In the genomic region with DNA sequence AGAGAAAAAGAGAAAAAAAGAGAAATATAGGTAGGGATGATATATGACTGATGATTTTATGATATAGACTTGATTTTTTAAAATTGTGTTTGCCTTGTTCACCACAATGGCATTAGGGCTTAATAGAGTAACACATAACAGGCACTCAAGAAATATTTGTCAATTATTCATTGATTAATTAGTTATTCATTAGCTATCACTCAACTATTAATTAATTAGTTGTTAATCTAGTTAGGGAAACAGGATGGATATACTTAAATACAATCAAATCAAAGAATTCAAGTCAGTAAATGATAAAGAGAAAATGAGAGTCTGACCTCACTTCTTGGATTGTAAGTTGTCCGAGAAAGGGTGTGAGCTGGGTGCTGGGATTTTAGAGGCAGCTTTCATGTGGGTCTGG, we compare ENCODE assay signal across 18 cellular contexts. TPM values are rescaled to one million over a fixed set of nuclear protein-coding genes. Genes with fewer than 3 reads are reported as not detected.
A peak's percentile ranks its signal among the peaks of the same experiment; 100 is the strongest.
DNase-seq lines count a peak whose midpoint lies in the region; ATAC-seq, FAIRE-seq and TF ChIP-seq lines count a peak whose summit lies in the region.
"Had no signal": no experiment of that assay in that cellular context is flagged by ENCODE, and none has a peak within 500 bp of the region (broad histone marks: within the 10 kb centered on the region; RNA-seq: fewer than 3 reads in every experiment).

No MANE protein-coding gene starts in this region.

- no peak overlapping the region for H2BK120ac ChIP-seq in trophoblast cell (ENCODE audit: insufficient read depth, low read length, poor library complexity)

- H3K27ac Mint-ChIP-seq in mesothelial cell of epicardium, result peak overlapping the region; percentile 11
- no peak overlapping the region for H3K27ac Mint-ChIP-seq in activated naive CD4-positive, alpha-beta T cell treated with anti-CD3 and anti-CD28 coated beads, Interleukin-2, amount 50 U/mL, for 72 hours
- H3K27ac Mint-ChIP-seq: CD8-positive, alpha-beta T cell had no signal

- WGBS in K562 (ENCODE audit: insufficient coverage, low coverage, missing lambda C conversion rate), result 0% methylated on average over 1 of the region's 1 CpG
- WGBS in trophoblast cell (ENCODE audit: extremely low coverage, insufficient coverage, insufficient read length), result no CpG with 5 or more reads among the region's 1 CpG

- TF ChIP-seq POLR2A in K562 (conservative IDR thresholded peaks at IDR 0.05), result no peak

- H4K12ac ChIP-seq in trophoblast cell (ENCODE audit: low read depth, low read length), result no peak overlapping the region

- H3K36me3 ChIP-seq in BLaER1 (no peaks in the 10 kb centered on the region), K562 (ENCODE audit: control insufficient read depth, insufficient read depth, low read length) (no peaks in the 10 kb centered on the region), trophoblast cell (ENCODE audit: control insufficient read depth in 1 of 2, insufficient read depth in 2 of 2, low read length in 2 of 2) (no peaks in the 10 kb centered on the region), osteoblast (ENCODE audit: insufficient read depth, low read length) (no peaks in the 10 kb centered on the region)

- no peak for TF ChIP-seq RAD21 in K562 (CRISPR knock-in tag; conservative IDR thresholded peaks at IDR 0.05 in 1 of 2, IDR thresholded peaks at IDR 0.05 in 1 of 2)

- no peaks in the 10 kb centered on the region for H4K20me1 ChIP-seq in BLaER1
- no peaks in the 10 kb centered on the region for H4K20me1 ChIP-seq in K562 (replicated peaks; ENCODE audit: control insufficient read depth, insufficient read depth, low read length)
- H4K20me1 ChIP-seq in osteoblast (ENCODE audit: insufficient read depth, low read length), result no peaks in the 10 kb centered on the region

- H3K27ac ChIP-seq in BLaER1 (peak overlapping the region; percentile 99), K562 (ENCODE audit: extremely low read depth, low read depth, low read length) (no peak overlapping the region), trophoblast cell (ENCODE audit: low read depth, low read length) (no peak overlapping the region), osteoblast (ENCODE audit: low read depth, low read length) (no peak overlapping the region)
- H3K27ac ChIP-seq: 22Rv1, A549 had no signal

- H2BK12ac ChIP-seq in trophoblast cell (ENCODE audit: low read length), result peak overlapping the region; percentile 32

- peaks cover 39% of the 10 kb centered on the region for H3K9me3 ChIP-seq in BLaER1
- no peaks in the 10 kb centered on the region for H3K9me3 ChIP-seq in K562 (replicated peaks; ENCODE audit: control insufficient read depth, insufficient read depth, low read depth, low read length)
- peaks cover 3% of the 10 kb centered on the region for H3K9me3 ChIP-seq in trophoblast cell (ENCODE audit: insufficient read depth, low read depth, low read length)
- no peaks in the 10 kb centered on the region for H3K9me3 ChIP-seq in osteoblast (ENCODE audit: low read depth, low read length)
- H3K9me3 ChIP-seq: A549 had no signal

- POLR2A ChIA-PET in K562 (lab: Yijun Ruan, JAX), result no interaction called here

- H3K4me1 ChIP-seq in BLaER1, result peaks cover 79% of the 10 kb centered on the region
- H3K4me1 ChIP-seq in K562 (replicated peaks in 1 of 2; ENCODE audit: control insufficient read depth in 2 of 2, insufficient read depth in 2 of 2, low read length in 2 of 2), result no peaks in the 10 kb centered on the region
- peaks cover 8 to 15% of the 10 kb centered on the region in 2 experiments for H3K4me1 ChIP-seq in trophoblast cell (ENCODE audit: control insufficient read depth in 1 of 2, insufficient read depth in 2 of 2, low read length in 2 of 2)
- peaks cover 23% of the 10 kb centered on the region for H3K4me1 ChIP-seq in osteoblast (ENCODE audit: insufficient read depth, low read length)
- H3K4me1 ChIP-seq: A549 had no signal

- H3K36me3 Mint-ChIP-seq in mesothelial cell of epicardium, result no peaks in the 10 kb centered on the region
- H3K36me3 Mint-ChIP-seq in activated naive CD4-positive, alpha-beta T cell treated with anti-CD3 and anti-CD28 coated beads, Interleukin-2, amount 50 U/mL, for 72 hours, result no peaks in the 10 kb centered on the region
- H3K36me3 Mint-ChIP-seq: CD8-positive, alpha-beta T cell had no signal

- H3K23ac ChIP-seq in trophoblast cell (ENCODE audit: low read length), result no peak overlapping the region

- ATAC-seq in K562, result no peak
- ATAC-seq in activated naive CD4-positive, alpha-beta T cell treated with anti-CD3 and anti-CD28 coated beads, Interleukin-2, amount 50 U/mL, for 72 hours, result no peak
- ATAC-seq: A549; CD8-positive, alpha-beta T cell; GM12878; HepG2 had no signal

- H3K79me2 ChIP-seq in K562 (ENCODE audit: control insufficient read depth, insufficient read depth, low read length), result no peaks in the 10 kb centered on the region
- no peaks in the 10 kb centered on the region for H3K79me2 ChIP-seq in trophoblast cell (ENCODE audit: control insufficient read depth, insufficient read depth, low read length, poor library complexity)
- H3K79me2 ChIP-seq in osteoblast (ENCODE audit: insufficient read depth, low read length), result no peaks in the 10 kb centered on the region

- TF ChIP-seq CTCF in K562 (IDR thresholded peaks at IDR 0.05 in 2 of 3, conservative IDR thresholded peaks at IDR 0.05 in 1 of 3; ENCODE audit: insufficient read depth in 2 of 3, low read depth in 1 of 3, low read length in 3 of 3), result no peak
- TF ChIP-seq CTCF in mesothelial cell of epicardium (IDR thresholded peaks at IDR 0.05; ENCODE audit: unreplicated experiment), result no peak
- no peak for TF ChIP-seq CTCF in osteoblast (IDR thresholded peaks at IDR 0.05; ENCODE audit: extremely low read depth, low read depth, low read length)

- BruUV-seq in K562 (replicated peaks; lab: Mats Ljungman, UMichigan), result no TSS peak

- no peak overlapping the region for H3K18ac ChIP-seq in trophoblast cell (ENCODE audit: low read length)

- H3K4me3 ChIP-seq in BLaER1 (peak overlapping the region; percentile 6; the same call in 1 of the 2 replicates), K562 (no peak overlapping the region), trophoblast cell (ENCODE audit: low read depth, low read length) (no peak overlapping the region), osteoblast (ENCODE audit: insufficient read depth, low read length) (no peak overlapping the region)
- H3K4me3 ChIP-seq: A549, GM12878 had no signal

- no peak overlapping the region for H3K4ac ChIP-seq in trophoblast cell (ENCODE audit: low read depth, low read length)

- H2AFZ ChIP-seq in K562 (ENCODE audit: low read depth, low read length) (no peak overlapping the region), trophoblast cell (ENCODE audit: insufficient read depth, low read length, poor library complexity) (no peak overlapping the region), osteoblast (ENCODE audit: low read length) (no peak overlapping the region)

- CTCF ChIA-PET in K562 (lab: Yijun Ruan, JAX; ENCODE audit: low intra/inter-chr PET ratio), result no interaction called here

- peaks cover 3% of the 10 kb centered on the region for H3K9me3 Mint-ChIP-seq in mesothelial cell of epicardium
- no peaks in the 10 kb centered on the region for H3K9me3 Mint-ChIP-seq in activated naive CD4-positive, alpha-beta T cell treated with anti-CD3 and anti-CD28 coated beads, Interleukin-2, amount 50 U/mL, for 72 hours
- H3K9me3 Mint-ChIP-seq: CD8-positive, alpha-beta T cell had no signal

- in situ Hi-C loops in K562 (cut with MboI), result no loop called here

- no peaks in the 10 kb centered on the region for H3K9me1 ChIP-seq in K562 (ENCODE audit: control insufficient read depth, insufficient read depth, low read length)

- H4K91ac ChIP-seq in trophoblast cell (ENCODE audit: low read depth, low read length), result no peak overlapping the region

- no peak for FAIRE-seq in K562 (lab: Jason Lieb, UNC)
- FAIRE-seq: A549, GM12878, HepG2 had no signal

- H3K4me3 Mint-ChIP-seq in mesothelial cell of epicardium, result no peak overlapping the region
- H3K4me3 Mint-ChIP-seq: CD8-positive, alpha-beta T cell had no signal

- H3K4me1 Mint-ChIP-seq in mesothelial cell of epicardium, result peaks cover 44% of the 10 kb centered on the region

- no peak overlapping the region for H2AK5ac ChIP-seq in trophoblast cell (ENCODE audit: low read length)

- H3K9ac ChIP-seq in BLaER1 (no peak overlapping the region), K562 (ENCODE audit: insufficient read depth in 1 of 2, low read depth in 2 of 2, low read length in 2 of 2) (no peak overlapping the region), trophoblast cell (ENCODE audit: low read length) (no peak overlapping the region)

- H3K4me2 ChIP-seq in BLaER1 (peak overlapping the region; percentile 95), K562 (ENCODE audit: insufficient read depth, low read length) (no peak overlapping the region), trophoblast cell (ENCODE audit: low read length) (no peak overlapping the region), osteoblast (ENCODE audit: insufficient read depth, low read length) (no peak overlapping the region)
- H3K4me2 ChIP-seq: A549 had no signal

- H2BK5ac ChIP-seq in trophoblast cell (ENCODE audit: low read depth, low read length, poor library complexity), result no peak overlapping the region

- H4K8ac ChIP-seq in trophoblast cell (ENCODE audit: low read depth, low read length), result no peak overlapping the region

- H3K79me1 ChIP-seq in trophoblast cell (ENCODE audit: low read length), result peaks cover 20% of the 10 kb centered on the region

- no peaks in the 10 kb centered on the region for H3K27me3 ChIP-seq in BLaER1
- H3K27me3 ChIP-seq in K562 (ENCODE audit: control insufficient read depth in 2 of 2, insufficient read depth in 2 of 2, low read length in 2 of 2), result peaks cover 5 to 13% of the 10 kb centered on the region in 2 experiments
- no peaks in the 10 kb centered on the region for H3K27me3 ChIP-seq in trophoblast cell (ENCODE audit: insufficient read depth, low read length)
- no peaks in the 10 kb centered on the region for H3K27me3 ChIP-seq in osteoblast (ENCODE audit: insufficient read depth, low read length)

- TF ChIP-seq EP300 in K562 (IDR thresholded peaks at IDR 0.05; ENCODE audit: low read length), result no peak

- intact Hi-C loops in K562 (cut with micrococcal nuclease), result no loop called here

- no peaks in the 10 kb centered on the region for H3K27me3 Mint-ChIP-seq in mesothelial cell of epicardium (ENCODE audit: low read depth)

- DNase-seq in K562 (ENCODE audit: extremely low read depth in 1 of 4, low spot score in 3 of 4), result no peak
- no peak for DNase-seq in mesothelial cell of epicardium (ENCODE audit: low spot score in 2 of 2, unreplicated experiment in 2 of 2)
- DNase-seq in trophoblast cell, result no peak
- DNase-seq in hepatic stellate cell (ENCODE audit: low spot score), result no peak
- DNase-seq in effector CD4-positive, alpha-beta T cell, result no peak
- no peak for DNase-seq in activated naive CD4-positive, alpha-beta T cell treated with anti-CD3 and anti-CD28 coated beads, Interleukin-2, amount 50 U/mL, for 72 hours (ENCODE audit: low spot score in 2 of 2)
- DNase-seq in osteoblast (ENCODE audit: insufficient read length, low spot score, missing footprints), result no peak
- DNase-seq: AML-193; Calu3; CD8-positive, alpha-beta T cell; DMS79 treated with DMSO at 0.1 percent for 48 hours; GOT3; H7 had no signal

- H3K14ac ChIP-seq in trophoblast cell (ENCODE audit: low read length), result no peak overlapping the region

RNA-seq across cellular contexts. Expression of a gene that starts 15.1 kb away (rescaled TPM):
- 0.65 TPM in 1 of 2 replicates, not detected in the other for total RNA-seq in K562 (2011; cell fraction: chromatin; rRNA removed; ENCODE audit: low replicate concordance)
- not detected in 2 replicates for total RNA-seq in K562 (2011; cell fraction: nucleolus; rRNA removed)
- not detected in 2 replicates for total RNA-seq in K562 (2011; cell fraction: nucleoplasm; rRNA removed)
- total RNA-seq in K562 (2014; rRNA removed) (not detected in 2 replicates), K562 (2014; rRNA removed; fragmentation: Illumina TruSeq; extraction: Trizol) (not detected in 2 replicates), K562 (2015; rRNA removed; fragmentation: Illumina TruSeq; extraction: Trizol) (not detected in 2 replicates), K562 (2021) (0.40 and 0.89 TPM in 2 replicates), mesothelial cell of epicardium (191 to 211 TPM (median 194 TPM) in 3 replicates), osteoblast (1,075 and 1,123 TPM in 2 replicates)
- polyA plus RNA-seq in K562 (2011; rRNA removed) (not detected in 2 replicates), K562 (2014; fragmentation: Illumina TruSeq; extraction: Trizol) (not detected in 2 replicates), K562 (2014; fragmentation: Nextera tagmentation; extraction: Ambion mirVana) (not detected), K562 (2014; rRNA removed) (not detected in 2 replicates)
- 0.06 and 0.18 TPM in 2 replicates for polyA plus RNA-seq in K562 (2011; cell fraction: cytosol; rRNA removed)
- not detected in 2 replicates for polyA plus RNA-seq in K562 (2011; cell fraction: nucleus; rRNA removed)
- polyA plus RNA-seq in K562 (2012), result 0.07 TPM in 1 of 2 replicates, not detected in the other
- polyA minus RNA-seq in K562 (2011; rRNA and poly(A)+ RNA removed), result 0.04 TPM in 1 of 2 replicates, not detected in the other
- 4.7 TPM in 1 of 2 replicates, not detected in the other for polyA minus RNA-seq in K562 (2011; cell fraction: cytosol; rRNA and poly(A)+ RNA removed)
- 0.40 TPM in 1 of 2 replicates, not detected in the other for polyA minus RNA-seq in K562 (2011; cell fraction: nucleus; rRNA and poly(A)+ RNA removed)
- 510 and 518 TPM in 2 replicates for polyA plus RNA-seq in trophoblast cell (2013)
- 10 to 100 TPM in 1 of 2 donors, 1 to 10 TPM in 1; 5.9 to 15.4 TPM for total RNA-seq in activated naive CD4-positive, alpha-beta T cell treated with anti-CD3 and anti-CD28 coated beads, Interleukin-2, amount 50 U/mL, for 72 hours
- total RNA-seq: CD8-positive, alpha-beta T cell had no signal

Comparison
In these comparisons a context has a peak if more than half of its experiments do, and no peak if none do; other contexts are left out.
1. RNA of a gene that starts 15.1 kb away (total RNA-seq): 1,075 to 1,123 TPM in osteoblast and 191 to 211 TPM in mesothelial cell of epicardium; 5.9 to 15.4 TPM in activated naive CD4-positive, alpha-beta T cell treated with anti-CD3 and anti-CD28 coated beads, Interleukin-2, amount 50 U/mL, for 72 hours and 0.40 to 0.89 TPM in K562; every median in the first group is over 10 times any median in the second.